ENCODE assay signal across 8 cellular contexts in the genomic region with DNA sequence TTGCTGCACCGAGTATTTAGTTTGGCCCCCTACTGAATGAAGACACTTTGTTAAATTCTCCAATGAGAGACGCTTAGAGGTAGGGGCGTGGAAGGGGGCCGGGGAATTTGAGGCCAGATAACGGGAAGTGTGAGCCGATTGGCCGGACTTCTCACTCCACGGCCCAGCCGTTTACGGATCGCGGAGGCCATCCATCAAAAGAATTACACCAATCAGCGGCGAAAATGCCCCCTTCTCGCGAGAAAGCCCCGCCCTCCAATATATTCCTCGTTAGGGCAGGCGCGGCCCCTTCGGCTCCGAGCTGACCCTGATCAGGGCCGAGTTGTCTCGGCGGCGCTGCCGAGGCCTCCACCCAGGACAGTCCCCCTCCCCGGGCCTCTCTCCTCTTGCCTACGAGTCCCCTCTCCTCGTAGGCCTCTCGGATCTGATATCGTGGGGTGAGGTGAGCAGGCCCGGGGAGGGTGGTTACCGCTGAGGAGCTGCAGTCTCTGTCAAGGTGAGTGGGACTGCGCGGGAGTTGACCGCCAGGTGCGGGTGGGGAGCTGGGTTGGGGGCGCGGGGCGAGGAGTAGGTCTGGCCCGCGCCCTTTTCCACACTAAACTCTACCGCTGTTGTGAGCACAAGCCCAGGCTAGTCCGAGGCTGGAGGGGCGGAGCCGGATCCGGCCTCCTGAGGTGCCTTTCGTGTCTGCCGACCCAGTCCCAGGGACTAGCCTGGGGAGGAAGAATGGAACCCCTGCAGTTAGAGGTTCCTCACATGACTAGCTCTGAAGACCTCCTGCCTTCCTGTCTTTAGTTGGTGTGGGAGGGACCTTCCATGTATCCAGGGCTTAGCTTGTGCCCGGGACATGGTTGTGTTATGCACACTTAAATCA. TPM values are rescaled to one million over a fixed set of nuclear protein-coding genes. Genes with fewer than 3 reads are reported as not detected.
DNase-seq lines count a peak whose midpoint lies in the region; ATAC-seq lines count a peak whose summit lies in the region.

A gene with protein sequence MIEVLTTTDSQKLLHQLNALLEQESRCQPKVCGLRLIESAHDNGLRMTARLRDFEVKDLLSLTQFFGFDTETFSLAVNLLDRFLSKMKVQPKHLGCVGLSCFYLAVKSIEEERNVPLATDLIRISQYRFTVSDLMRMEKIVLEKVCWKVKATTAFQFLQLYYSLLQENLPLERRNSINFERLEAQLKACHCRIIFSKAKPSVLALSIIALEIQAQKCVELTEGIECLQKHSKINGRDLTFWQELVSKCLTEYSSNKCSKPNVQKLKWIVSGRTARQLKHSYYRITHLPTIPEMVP (plus strand): TSS at position 287 of the 874 bp plus-strand sequence. CDS start 1,662 bp downstream, outside the sequence.

- no peaks in the 10 kb centered on the region for H3K27me3 Mint-ChIP-seq in dendritic cell treated with granulocyte-macrophage colony-stimulating factor and Interleukin-4, amounts not matched to agents 40 ng/mL and 50 ng/mL, for 4 days

- ATAC-seq in GM19351 (IDR thresholded peaks at IDR 0.05; ENCODE audit: unreplicated experiment): peak; percentile 93
- ATAC-seq in HG03521 (IDR thresholded peaks at IDR 0.05; ENCODE audit: unreplicated experiment): peak; percentile 96
- peak; percentile 85 for ATAC-seq in left lobe of liver

- peaks cover 14% of the 10 kb centered on the region for H3K36me3 Mint-ChIP-seq in dendritic cell treated with granulocyte-macrophage colony-stimulating factor and Interleukin-4, amounts not matched to agents 40 ng/mL and 50 ng/mL, for 4 days (ENCODE audit: low read depth)

- H3K27ac Mint-ChIP-seq in dendritic cell treated with granulocyte-macrophage colony-stimulating factor and Interleukin-4, amounts not matched to agents 40 ng/mL and 50 ng/mL, for 4 days: peak within 1 kb of the TSS; percentile 91

- DNase-seq in C1 segment of cervical spinal cord (lab: John Stamatoyannopoulos, UW) (peak; percentile 37 to 96 (median 89)), NCI-H748 (lab: John Stamatoyannopoulos, UW; ENCODE audit: unreplicated experiment) (peak; percentile 99), left lobe of liver (ENCODE audit: low spot score) (peak; percentile 98)
- DNase-seq in activated CD4-positive, alpha-beta T cell treated with anti-CD3 and anti-CD28 coated beads, Interleukin-2, amount 50 U/mL, for 4 hours: peak; percentile 80 to 82
- DNase-seq in stimulated activated CD4-positive, alpha-beta T cell treated with anti-CD3 and anti-CD28 coated beads, Interleukin-2, amount 100 ng/mL, for 4 hours (ENCODE audit: low read depth): peak; percentile 78

- peaks cover 32% of the 10 kb centered on the region for H3K4me1 Mint-ChIP-seq in dendritic cell treated with granulocyte-macrophage colony-stimulating factor and Interleukin-4, amounts not matched to agents 40 ng/mL and 50 ng/mL, for 4 days (ENCODE audit: low read depth)

- H3K4me3 Mint-ChIP-seq in dendritic cell treated with granulocyte-macrophage colony-stimulating factor and Interleukin-4, amounts not matched to agents 40 ng/mL and 50 ng/mL, for 4 days: peak within 1 kb of the TSS; percentile 86

- H3K9me3 Mint-ChIP-seq in dendritic cell treated with granulocyte-macrophage colony-stimulating factor and Interleukin-4, amounts not matched to agents 40 ng/mL and 50 ng/mL, for 4 days: no peaks in the 10 kb centered on the region

- intact Hi-C loops in dendritic cell treated with granulocyte-macrophage colony-stimulating factor and Interleukin-4, amounts not matched to agents 40 ng/mL and 50 ng/mL, for 4 days (cut with micrococcal nuclease): loop anchor here (1.0 kb wide), 2 partner anchors 23 to 67 kb away; partner anchors contain the start of genes HMMR and NUDCD2

RNA-seq across cellular contexts. Expression of the gene that starts here (rescaled TPM):
- 89.5 TPM for total RNA-seq in left lobe of liver

Comparison
In these comparisons a context has a peak if more than half of its experiments do, and no peak if none do; other contexts are left out.
1. Peak in every context shown above with its lines: DNase-seq and ATAC-seq.